Comparison of ENCODE assay signal across 13 cellular contexts in genomic region chr20:288956-289692, GRCh38. TPM values are rescaled to one million over a fixed set of nuclear protein-coding genes. Genes with fewer than 3 reads are reported as not detected.
A peak's percentile ranks its signal among the peaks of the same experiment; 100 is the strongest.
DNase-seq lines count a peak whose midpoint lies in the region; ATAC-seq, FAIRE-seq and TF ChIP-seq lines count a peak whose summit lies in the region.
"Had no signal": no experiment of that assay in that cellular context is flagged by ENCODE, and none has a peak within 500 bp of the region (broad histone marks: within the 10 kb centered on the region; RNA-seq: fewer than 3 reads in every experiment).

No MANE protein-coding gene starts in this region.

- BruUV-seq in HepG2 (replicated peaks; lab: Mats Ljungman, UMichigan): no TSS peak

- H4K20me1 ChIP-seq in HepG2 (ENCODE audit: insufficient read depth, low read length): no peaks in the 10 kb centered on the region

- FAIRE-seq in HepG2 (lab: Jason Lieb, UNC): peak; percentile 56
- FAIRE-seq: colon had no signal

- 93% methylated on average over 3 of the region's 3 CpGs for WGBS in HepG2 (ENCODE audit: low lambda C conversion rate)
- WGBS in right lobe of liver (ENCODE audit: insufficient coverage, low coverage, low lambda C conversion rate, missing lambda C conversion rate): 73% methylated on average over 3 of the region's 3 CpGs

- H3K27ac ChIP-seq in HepG2 (ENCODE audit: extremely low read length, insufficient read depth, low read length) (no peak overlapping the region), right lobe of liver (no peak overlapping the region), SJSA1 (no peak overlapping the region)

- in situ Hi-C loops in HepG2 (cut with HindIII; ENCODE audit: extremely low pct_ligation_motif_present, low pct_unique_long_range_greater_than_20kb): no loop called here

- peaks cover 27% of the 10 kb centered on the region for H3K4me1 ChIP-seq in HepG2 (ENCODE audit: insufficient read depth, low read length)
- peaks cover 0 to 10% (median 0%) of the 10 kb centered on the region in 4 donors for H3K4me1 ChIP-seq in right lobe of liver
- H3K4me1 ChIP-seq in SJSA1 (replicated peaks): peaks cover 28% of the 10 kb centered on the region

- H3K79me2 ChIP-seq in HepG2 (ENCODE audit: insufficient read depth, low read length): peaks cover 10% of the 10 kb centered on the region

- no peak overlapping the region for H2AFZ ChIP-seq in HepG2 (ENCODE audit: low read length)

- H3K9me3 ChIP-seq in HepG2 (ENCODE audit: low read length) (no peaks in the 10 kb centered on the region), right lobe of liver (no peaks in the 10 kb centered on the region), SJSA1 (replicated peaks) (no peaks in the 10 kb centered on the region), iPS-18c (ENCODE audit: control insufficient read depth, insufficient read depth, low read length) (no peaks in the 10 kb centered on the region)

- H3K4me3 ChIP-seq in HepG2 (replicated peaks in 1 of 3; ENCODE audit: insufficient read depth in 1 of 3, low read depth in 2 of 3, low read length in 3 of 3) (peak overlapping the region; percentile 63 to 85 (median 83); a peak in 5 of 6 replicates), right lobe of liver (peak overlapping the region in 1 of 3 donors; percentile 45), SJSA1 (peak overlapping the region; percentile 51; the same call in 1 of the 2 replicates), iPS-18c (ENCODE audit: insufficient read depth, low read depth, low read length) (peak overlapping the region; percentile 74)

- CTCF ChIA-PET in HepG2 (lab: Yijun Ruan, JAX; ENCODE audit: low intra/inter-chr PET ratio, low total read pairs): no interaction called here

- peak overlapping the region; percentile 98 for H3K4me2 ChIP-seq in HepG2 (ENCODE audit: low read depth, low read length)

- POLR2A ChIA-PET in HepG2 (lab: Yijun Ruan, JAX): no interaction called here

- intact Hi-C loops in HepG2 (cut with micrococcal nuclease; ENCODE audit: unreplicated experiment): no loop called here
- intact Hi-C loops in right lobe of liver (cut with DNase I): no loop called here

- H3K9ac ChIP-seq in HepG2 (ENCODE audit: insufficient read depth, low read depth, low read length): peak overlapping the region; percentile 89

- TF ChIP-seq CTCF in HepG2 (CRISPR knock-in tag; IDR thresholded peaks at IDR 0.05): no peak
- no peak for TF ChIP-seq CTCF in right lobe of liver (IDR thresholded peaks at IDR 0.05)

- no peak for TF ChIP-seq EP300 in HepG2 (IDR thresholded peaks at IDR 0.05; ENCODE audit: low read depth in 2 of 2, low read length in 2 of 2)
- TF ChIP-seq EP300 in HepG2 (CRISPR knock-in tag; IDR thresholded peaks at IDR 0.05; ENCODE audit: borderline replicate concordance): no peak

- H3K36me3 ChIP-seq in HepG2 (replicated peaks in 1 of 2; ENCODE audit: control insufficient read depth in 1 of 2, insufficient read depth in 2 of 2, low read length in 2 of 2): no peaks in the 10 kb centered on the region
- no peaks in the 10 kb centered on the region for H3K36me3 ChIP-seq in right lobe of liver
- no peaks in the 10 kb centered on the region for H3K36me3 ChIP-seq in SJSA1

- no peak for TF ChIP-seq RAD21 in HepG2 (CRISPR knock-in tag; IDR thresholded peaks at IDR 0.05)

- ATAC-seq in HepG2: no peak
- ATAC-seq in right lobe of liver: no peak
- ATAC-seq in GM19328 (IDR thresholded peaks at IDR 0.05; ENCODE audit: unreplicated experiment): no peak

- H3K27me3 ChIP-seq in HepG2 (ENCODE audit: control insufficient read depth in 1 of 2, insufficient read depth in 2 of 2, low read length in 2 of 2): peaks cover 2 to 19% of the 10 kb centered on the region in 2 experiments; a peak in 4 of 5 replicates
- no peaks in the 10 kb centered on the region for H3K27me3 ChIP-seq in right lobe of liver
- H3K27me3 ChIP-seq in SJSA1 (replicated peaks): no peaks in the 10 kb centered on the region

- TF ChIP-seq POLR2A in HepG2 (IDR thresholded peaks at IDR 0.05; ENCODE audit: insufficient read depth in 1 of 2, low read depth in 2 of 2, low read length in 2 of 2): no peak
- TF ChIP-seq POLR2A in right lobe of liver (IDR thresholded peaks at IDR 0.05): no peak

- DNase-seq in HepG2 (ENCODE audit: low spot score): no peak
- no peak for DNase-seq in right lobe of liver
- DNase-seq in SJSA1 (ENCODE audit: low read depth in 1 of 2, low spot score in 2 of 2): no peak
- no peak for DNase-seq in HuH-7.5 (ENCODE audit: low spot score)
- DNase-seq in DMS79 treated with DMSO at 0.1 percent for 48 hours (lab: John Stamatoyannopoulos, UW): no peak
- no peak for DNase-seq in effector CD8-positive, alpha-beta T cell (lab: John Stamatoyannopoulos, UW)
- DNase-seq: activated T-cell treated with anti-CD3 and anti-CD28 coated beads, Interleukin-2, amount 50 U/mL, for 24 hours; NCI-H2107; posterior cingulate gyrus had no signal

RNA-seq across cellular contexts. Expression of gene C20orf96, which starts 1.4 kb away (rescaled TPM):
- 3.8 and 4.7 TPM in 2 replicates for total RNA-seq in HepG2 (2016; rRNA removed; fragmentation: Illumina TruSeq; extraction: Trizol)
- 0.51 and 1.3 TPM in 2 replicates for total RNA-seq in HepG2 (2016; cell fraction: cytosol; rRNA removed; fragmentation: Illumina TruSeq; extraction: Trizol; ENCODE audit: low read depth)
- 3.1 and 5.0 TPM in 2 replicates for total RNA-seq in HepG2 (2016; cell fraction: insoluble cytoplasmic fraction; rRNA removed; fragmentation: Illumina TruSeq; extraction: Trizol)
- total RNA-seq in HepG2 (2016; cell fraction: membrane; rRNA removed; fragmentation: Illumina TruSeq; extraction: Trizol): 2.0 and 2.7 TPM in 2 replicates
- 9.9 and 10.7 TPM in 2 replicates for total RNA-seq in HepG2 (2016; cell fraction: nucleus; rRNA removed; fragmentation: Illumina TruSeq; extraction: Trizol)
- polyA plus RNA-seq in HepG2 (2011; rRNA removed): 18.2 and 20.6 TPM in 2 replicates
- 10.7 and 11.6 TPM in 2 replicates for polyA plus RNA-seq in HepG2 (2011; cell fraction: cytosol; rRNA removed)
- polyA plus RNA-seq in HepG2 (2011; cell fraction: nucleus; rRNA removed): 25.9 and 27.9 TPM in 2 replicates
- polyA plus RNA-seq in HepG2 (2012): 17.5 and 20.7 TPM in 2 replicates
- polyA plus RNA-seq in HepG2 (2016; cell fraction: cytosol; fragmentation: Illumina TruSeq; extraction: Trizol; ENCODE audit: low read depth): 4.3 and 5.1 TPM in 2 replicates
- 13.8 and 15.5 TPM in 2 replicates for polyA plus RNA-seq in HepG2 (2016; cell fraction: insoluble cytoplasmic fraction; fragmentation: Illumina TruSeq; extraction: Trizol; ENCODE audit: low read depth)
- 7.8 and 8.1 TPM in 2 replicates for polyA plus RNA-seq in HepG2 (2016; cell fraction: membrane; fragmentation: Illumina TruSeq; extraction: Trizol; ENCODE audit: low read depth)
- polyA plus RNA-seq in HepG2 (2016; cell fraction: nucleus; fragmentation: Illumina TruSeq; extraction: Trizol; ENCODE audit: insufficient read depth, low read depth): 37.7 and 37.8 TPM in 2 replicates
- 1.7 and 6.2 TPM in 2 replicates for polyA minus RNA-seq in HepG2 (2011; rRNA and poly(A)+ RNA removed; ENCODE audit: low replicate concordance)
- polyA minus RNA-seq in HepG2 (2011; cell fraction: cytosol; rRNA and poly(A)+ RNA removed): 2.8 and 3.7 TPM in 2 replicates
- polyA minus RNA-seq in HepG2 (2011; cell fraction: nucleus; rRNA and poly(A)+ RNA removed): 16.1 and 18.5 TPM in 2 replicates
- 1 to 10 TPM in 4 of 6 experiments, under 1 TPM in 2; 0.62 to 2.5 (median 1.8) TPM for total RNA-seq in right lobe of liver
- 0.58 and 0.85 TPM in 2 replicates for total RNA-seq in SJSA1 (2014; rRNA removed; shearing (Covaris generic))

RNA-seq across cellular contexts. Expression of gene ZCCHC3, which starts 8.2 kb away (rescaled TPM):
- total RNA-seq in HepG2 (2016; rRNA removed; fragmentation: Illumina TruSeq; extraction: Trizol) (56.2 and 63.0 TPM in 2 replicates), right lobe of liver (1 to 10 TPM; 4.2 to 7.5 (median 5.9) TPM)
- total RNA-seq in HepG2 (2016; cell fraction: cytosol; rRNA removed; fragmentation: Illumina TruSeq; extraction: Trizol; ENCODE audit: low read depth): 12.1 and 12.3 TPM in 2 replicates
- total RNA-seq in HepG2 (2016; cell fraction: insoluble cytoplasmic fraction; rRNA removed; fragmentation: Illumina TruSeq; extraction: Trizol): 49.2 and 64.0 TPM in 2 replicates
- total RNA-seq in HepG2 (2016; cell fraction: membrane; rRNA removed; fragmentation: Illumina TruSeq; extraction: Trizol): 45.3 and 47.4 TPM in 2 replicates
- 28.6 and 30.4 TPM in 2 replicates for total RNA-seq in HepG2 (2016; cell fraction: nucleus; rRNA removed; fragmentation: Illumina TruSeq; extraction: Trizol)
- 43.8 and 46.6 TPM in 2 replicates for polyA plus RNA-seq in HepG2 (2011; rRNA removed)
- 44.4 and 45.0 TPM in 2 replicates for polyA plus RNA-seq in HepG2 (2011; cell fraction: cytosol; rRNA removed)
- polyA plus RNA-seq in HepG2 (2011; cell fraction: nucleus; rRNA removed): 21.2 and 22.1 TPM in 2 replicates
- 37.3 and 43.5 TPM in 2 replicates for polyA plus RNA-seq in HepG2 (2012)
- polyA plus RNA-seq in HepG2 (2016; cell fraction: cytosol; fragmentation: Illumina TruSeq; extraction: Trizol; ENCODE audit: low read depth): 8.1 and 9.0 TPM in 2 replicates
- 75.7 and 81.5 TPM in 2 replicates for polyA plus RNA-seq in HepG2 (2016; cell fraction: insoluble cytoplasmic fraction; fragmentation: Illumina TruSeq; extraction: Trizol; ENCODE audit: low read depth)
- 37.6 and 38.3 TPM in 2 replicates for polyA plus RNA-seq in HepG2 (2016; cell fraction: membrane; fragmentation: Illumina TruSeq; extraction: Trizol; ENCODE audit: low read depth)
- 57.9 and 60.5 TPM in 2 replicates for polyA plus RNA-seq in HepG2 (2016; cell fraction: nucleus; fragmentation: Illumina TruSeq; extraction: Trizol; ENCODE audit: insufficient read depth, low read depth)
- polyA minus RNA-seq in HepG2 (2011; rRNA and poly(A)+ RNA removed; ENCODE audit: low replicate concordance): 9.3 and 53.1 TPM in 2 replicates
- polyA minus RNA-seq in HepG2 (2011; cell fraction: cytosol; rRNA and poly(A)+ RNA removed): 31.3 and 34.6 TPM in 2 replicates
- 16.1 and 17.3 TPM in 2 replicates for polyA minus RNA-seq in HepG2 (2011; cell fraction: nucleus; rRNA and poly(A)+ RNA removed)
- 25.2 and 29.4 TPM in 2 replicates for total RNA-seq in SJSA1 (2014; rRNA removed; shearing (Covaris generic))

RNA-seq across cellular contexts. Expression of gene DEFB132, which starts 31.6 kb away (rescaled TPM):
- total RNA-seq in HepG2 (2016; rRNA removed; fragmentation: Illumina TruSeq; extraction: Trizol): not detected in 2 replicates
- total RNA-seq in HepG2 (2016; cell fraction: cytosol; rRNA removed; fragmentation: Illumina TruSeq; extraction: Trizol; ENCODE audit: low read depth): not detected in 2 replicates
- total RNA-seq in HepG2 (2016; cell fraction: insoluble cytoplasmic fraction; rRNA removed; fragmentation: Illumina TruSeq; extraction: Trizol): not detected in 2 replicates
- not detected in 2 replicates for total RNA-seq in HepG2 (2016; cell fraction: membrane; rRNA removed; fragmentation: Illumina TruSeq; extraction: Trizol)
- not detected in 2 replicates for total RNA-seq in HepG2 (2016; cell fraction: nucleus; rRNA removed; fragmentation: Illumina TruSeq; extraction: Trizol)
- polyA plus RNA-seq in HepG2 (2011; rRNA removed): not detected in 2 replicates
- polyA plus RNA-seq in HepG2 (2011; cell fraction: cytosol; rRNA removed): not detected in 2 replicates
- not detected in 2 replicates for polyA plus RNA-seq in HepG2 (2011; cell fraction: nucleus; rRNA removed)
- polyA plus RNA-seq in HepG2 (2012): not detected in 2 replicates
- polyA plus RNA-seq in HepG2 (2016; cell fraction: cytosol; fragmentation: Illumina TruSeq; extraction: Trizol; ENCODE audit: low read depth): not detected in 2 replicates
- not detected in 2 replicates for polyA plus RNA-seq in HepG2 (2016; cell fraction: insoluble cytoplasmic fraction; fragmentation: Illumina TruSeq; extraction: Trizol; ENCODE audit: low read depth)
- polyA plus RNA-seq in HepG2 (2016; cell fraction: membrane; fragmentation: Illumina TruSeq; extraction: Trizol; ENCODE audit: low read depth): not detected in 2 replicates
- polyA plus RNA-seq in HepG2 (2016; cell fraction: nucleus; fragmentation: Illumina TruSeq; extraction: Trizol; ENCODE audit: insufficient read depth, low read depth): not detected in 2 replicates
- polyA minus RNA-seq in HepG2 (2011; rRNA and poly(A)+ RNA removed; ENCODE audit: low replicate concordance): not detected in 2 replicates
- not detected in 2 replicates for polyA minus RNA-seq in HepG2 (2011; cell fraction: cytosol; rRNA and poly(A)+ RNA removed)
- not detected in 2 replicates for polyA minus RNA-seq in HepG2 (2011; cell fraction: nucleus; rRNA and poly(A)+ RNA removed)
- total RNA-seq in right lobe of liver: under 1 TPM in 3 of 6 experiments, not detected in 3; 0.30 to 0.35 (median 0.31) TPM
- not detected in 2 replicates for total RNA-seq in SJSA1 (2014; rRNA removed; shearing (Covaris generic))
- polyA plus RNA-seq: BJ had no signal

RNA-seq across cellular contexts. Expression of gene SOX12, which starts 36.2 kb away (rescaled TPM):
- total RNA-seq in HepG2 (2016; rRNA removed; fragmentation: Illumina TruSeq; extraction: Trizol): 12.1 and 18.7 TPM in 2 replicates
- total RNA-seq in HepG2 (2016; cell fraction: cytosol; rRNA removed; fragmentation: Illumina TruSeq; extraction: Trizol; ENCODE audit: low read depth): 5.2 and 6.4 TPM in 2 replicates
- total RNA-seq in HepG2 (2016; cell fraction: insoluble cytoplasmic fraction; rRNA removed; fragmentation: Illumina TruSeq; extraction: Trizol): 10.8 and 18.0 TPM in 2 replicates
- total RNA-seq in HepG2 (2016; cell fraction: membrane; rRNA removed; fragmentation: Illumina TruSeq; extraction: Trizol): 19.3 and 22.7 TPM in 2 replicates
- 14.7 and 17.3 TPM in 2 replicates for total RNA-seq in HepG2 (2016; cell fraction: nucleus; rRNA removed; fragmentation: Illumina TruSeq; extraction: Trizol)
- 10.0 and 11.5 TPM in 2 replicates for polyA plus RNA-seq in HepG2 (2011; rRNA removed)
- polyA plus RNA-seq in HepG2 (2011; cell fraction: cytosol; rRNA removed): 5.9 and 7.7 TPM in 2 replicates
- 33.8 and 40.6 TPM in 2 replicates for polyA plus RNA-seq in HepG2 (2011; cell fraction: nucleus; rRNA removed)
- polyA plus RNA-seq in HepG2 (2012): 33.1 and 35.1 TPM in 2 replicates
- 9.1 and 11.5 TPM in 2 replicates for polyA plus RNA-seq in HepG2 (2016; cell fraction: cytosol; fragmentation: Illumina TruSeq; extraction: Trizol; ENCODE audit: low read depth)
- polyA plus RNA-seq in HepG2 (2016; cell fraction: insoluble cytoplasmic fraction; fragmentation: Illumina TruSeq; extraction: Trizol; ENCODE audit: low read depth): 37.4 and 47.0 TPM in 2 replicates
- polyA plus RNA-seq in HepG2 (2016; cell fraction: membrane; fragmentation: Illumina TruSeq; extraction: Trizol; ENCODE audit: low read depth): 35.3 and 38.7 TPM in 2 replicates
- polyA plus RNA-seq in HepG2 (2016; cell fraction: nucleus; fragmentation: Illumina TruSeq; extraction: Trizol; ENCODE audit: insufficient read depth, low read depth): 63.1 and 67.8 TPM in 2 replicates
- 2.4 and 12.0 TPM in 2 replicates for polyA minus RNA-seq in HepG2 (2011; rRNA and poly(A)+ RNA removed; ENCODE audit: low replicate concordance)
- polyA minus RNA-seq in HepG2 (2011; cell fraction: cytosol; rRNA and poly(A)+ RNA removed): 11.2 and 12.0 TPM in 2 replicates
- 9.6 and 12.7 TPM in 2 replicates for polyA minus RNA-seq in HepG2 (2011; cell fraction: nucleus; rRNA and poly(A)+ RNA removed)
- 1 to 10 TPM; 3.6 to 6.4 (median 4.6) TPM for total RNA-seq in right lobe of liver
- 3.6 TPM in 2 replicates for total RNA-seq in SJSA1 (2014; rRNA removed; shearing (Covaris generic))

RNA-seq across cellular contexts. Expression of gene NRSN2, which starts 57.8 kb away (rescaled TPM):
- total RNA-seq in HepG2 (2016; rRNA removed; fragmentation: Illumina TruSeq; extraction: Trizol) (28.4 and 32.3 TPM in 2 replicates), right lobe of liver (1 to 10 TPM; 1.3 to 4.1 (median 1.9) TPM)
- 13.5 and 19.5 TPM in 2 replicates for total RNA-seq in HepG2 (2016; cell fraction: cytosol; rRNA removed; fragmentation: Illumina TruSeq; extraction: Trizol; ENCODE audit: low read depth)
- total RNA-seq in HepG2 (2016; cell fraction: insoluble cytoplasmic fraction; rRNA removed; fragmentation: Illumina TruSeq; extraction: Trizol): 26.0 and 33.1 TPM in 2 replicates
- 30.9 and 37.0 TPM in 2 replicates for total RNA-seq in HepG2 (2016; cell fraction: membrane; rRNA removed; fragmentation: Illumina TruSeq; extraction: Trizol)
- total RNA-seq in HepG2 (2016; cell fraction: nucleus; rRNA removed; fragmentation: Illumina TruSeq; extraction: Trizol): 18.0 and 19.9 TPM in 2 replicates
- polyA plus RNA-seq in HepG2 (2011; rRNA removed): 49.4 and 63.3 TPM in 2 replicates
- 69.4 and 90.4 TPM in 2 replicates for polyA plus RNA-seq in HepG2 (2011; cell fraction: cytosol; rRNA removed)
- 68.6 and 73.2 TPM in 2 replicates for polyA plus RNA-seq in HepG2 (2011; cell fraction: nucleus; rRNA removed)
- 32.8 and 45.8 TPM in 2 replicates for polyA plus RNA-seq in HepG2 (2012)
- 30.7 and 34.2 TPM in 2 replicates for polyA plus RNA-seq in HepG2 (2016; cell fraction: cytosol; fragmentation: Illumina TruSeq; extraction: Trizol; ENCODE audit: low read depth)
- polyA plus RNA-seq in HepG2 (2016; cell fraction: insoluble cytoplasmic fraction; fragmentation: Illumina TruSeq; extraction: Trizol; ENCODE audit: low read depth): 54.0 and 55.2 TPM in 2 replicates
- 61.7 and 66.8 TPM in 2 replicates for polyA plus RNA-seq in HepG2 (2016; cell fraction: membrane; fragmentation: Illumina TruSeq; extraction: Trizol; ENCODE audit: low read depth)
- 79.0 and 79.1 TPM in 2 replicates for polyA plus RNA-seq in HepG2 (2016; cell fraction: nucleus; fragmentation: Illumina TruSeq; extraction: Trizol; ENCODE audit: insufficient read depth, low read depth)
- polyA minus RNA-seq in HepG2 (2011; rRNA and poly(A)+ RNA removed; ENCODE audit: low replicate concordance): 1.6 and 52.5 TPM in 2 replicates
- 32.5 and 33.1 TPM in 2 replicates for polyA minus RNA-seq in HepG2 (2011; cell fraction: cytosol; rRNA and poly(A)+ RNA removed)
- 10.7 and 15.0 TPM in 2 replicates for polyA minus RNA-seq in HepG2 (2011; cell fraction: nucleus; rRNA and poly(A)+ RNA removed)
- 37.5 and 43.1 TPM in 2 replicates for total RNA-seq in SJSA1 (2014; rRNA removed; shearing (Covaris generic))
